Comparison of ENCODE assay signal across 22 cellular contexts in genomic region chr22:44996648-44997047, GRCh38. TPM values are rescaled to one million over a fixed set of nuclear protein-coding genes. Genes with fewer than 3 reads are reported as not detected.
"Had no signal": no experiment of that assay in that cellular context is flagged by ENCODE, and none has a peak within 500 bp of the region (broad histone marks: within the 10 kb centered on the region; RNA-seq: fewer than 3 reads in every experiment).

No MANE protein-coding gene starts in this region.

- H3K4me2 ChIP-seq: PC-9 had no signal

- H3K27ac ChIP-seq: cardiac muscle cell, PC-9 had no signal

- H2AFZ ChIP-seq: PC-9 had no signal

- H3K36me3 Mint-ChIP-seq: activated CD8-positive, alpha-beta memory T cell treated with anti-CD3 and anti-CD28 coated beads, Interleukin-2, amount 10 ng/mL, durations not matched to agents 7 days and 5 days; activated naive CD4-positive, alpha-beta T cell treated with anti-CD3 and anti-CD28 coated beads, Interleukin-2, amount 50 U/mL, for 24 hours had no signal

- H3K4me1 Mint-ChIP-seq: activated CD8-positive, alpha-beta memory T cell treated with anti-CD3 and anti-CD28 coated beads, Interleukin-2, amount 10 ng/mL, durations not matched to agents 7 days and 5 days; activated naive CD4-positive, alpha-beta T cell treated with anti-CD3 and anti-CD28 coated beads, Interleukin-2, amount 50 U/mL, for 24 hours had no signal

- H3K9me3 Mint-ChIP-seq: activated naive CD4-positive, alpha-beta T cell treated with anti-CD3 and anti-CD28 coated beads, Interleukin-2, amount 50 U/mL, for 24 hours; activated T-cell treated with anti-CD3 and anti-CD28 coated beads, Interleukin-2, amount 50 U/mL, for 24 hours; activated T-helper 1 cell treated with anti-CD3 and anti-CD28 coated beads, Interleukin-12 subunit alpha, Interleukin-12 subunit beta, Interleukin-2, Interleukin-4 antibody, amounts not matched to agents 30 ng/mL and 10 ng/mL and 1 ng/mL, durations not matched to agents 14 hours and 24 hours and 36 hours had no signal

- H3K27ac Mint-ChIP-seq: activated CD8-positive, alpha-beta memory T cell treated with anti-CD3 and anti-CD28 coated beads, Interleukin-2, amount 10 ng/mL, durations not matched to agents 7 days and 5 days; activated naive CD4-positive, alpha-beta T cell treated with anti-CD3 and anti-CD28 coated beads, Interleukin-2, amount 50 U/mL, for 24 hours; activated T-cell treated with anti-CD3 and anti-CD28 coated beads, Interleukin-2, amount 50 U/mL, for 24 hours; activated T-helper 1 cell treated with anti-CD3 and anti-CD28 coated beads, Interleukin-12 subunit alpha, Interleukin-12 subunit beta, Interleukin-2, Interleukin-4 antibody, amounts not matched to agents 30 ng/mL and 10 ng/mL and 1 ng/mL, durations not matched to agents 14 hours and 24 hours and 36 hours had no signal

- H3K4me3 ChIP-seq: cardiac muscle cell, PC-9 had no signal

- H3K27me3 ChIP-seq: cardiac muscle cell had no signal

- DNase-seq: activated CD4-positive, alpha-beta T cell treated with anti-CD3 and anti-CD28 coated beads for 4 hours; activated CD4-positive, alpha-beta T cell treated with anti-CD3 and anti-CD28 coated beads, Interleukin-2, amount 50 U/mL, for 4 hours; activated CD8-positive, alpha-beta memory T cell treated with anti-CD3 and anti-CD28 coated beads, Interleukin-2, amount 10 ng/mL, durations not matched to agents 7 days and 5 days; activated effector memory CD4-positive, alpha-beta T cell treated with Interleukin-2 at 50 U/mL for 16 hours; activated naive CD4-positive, alpha-beta T cell; activated T-cell treated with anti-CD3 and anti-CD28 coated beads, Interleukin-2, amount 50 U/mL, for 24 hours; aorta; Kasumi-1; KBM-7; NCI-H1105 treated with DMSO at 0.1 percent for 48 hours; NCI-H1436 treated with DMSO at 0.1 percent for 48 hours; NCI-H187; NCI-H2081; NCI-H524; PC-9; SHP77 treated with DMSO at 0.1 percent for 48 hours; T-helper 2 cell; T1000 had no signal

- H3K4me3 Mint-ChIP-seq: activated CD8-positive, alpha-beta memory T cell treated with anti-CD3 and anti-CD28 coated beads, Interleukin-2, amount 10 ng/mL, durations not matched to agents 7 days and 5 days; activated naive CD4-positive, alpha-beta T cell treated with anti-CD3 and anti-CD28 coated beads, Interleukin-2, amount 50 U/mL, for 24 hours; activated T-cell treated with anti-CD3 and anti-CD28 coated beads, Interleukin-2, amount 50 U/mL, for 24 hours; activated T-helper 1 cell treated with anti-CD3 and anti-CD28 coated beads, Interleukin-12 subunit alpha, Interleukin-12 subunit beta, Interleukin-2, Interleukin-4 antibody, amounts not matched to agents 30 ng/mL and 10 ng/mL and 1 ng/mL, durations not matched to agents 14 hours and 24 hours and 36 hours had no signal

- H3K27me3 Mint-ChIP-seq: activated CD8-positive, alpha-beta memory T cell treated with anti-CD3 and anti-CD28 coated beads, Interleukin-2, amount 10 ng/mL, durations not matched to agents 7 days and 5 days had no signal

- ATAC-seq: activated CD4-positive, CD25-positive, alpha-beta regulatory T cell treated with anti-CD3 and anti-CD28 coated beads, Interleukin-2, amount 50 U/mL, for 24 hours; activated CD8-positive, alpha-beta memory T cell treated with anti-CD3 and anti-CD28 coated beads, Interleukin-2, amount 10 ng/mL, durations not matched to agents 7 days and 5 days had no signal

- H3K36me3 ChIP-seq: cardiac muscle cell had no signal

RNA-seq across cellular contexts. Expression of gene PHF21B, which starts 13.2 kb away (rescaled TPM):
- total RNA-seq: PC-9 had no signal
- polyA plus RNA-seq: aorta had no signal
